Comparison of ENCODE assay signal across 25 cellular contexts in the genomic region with DNA sequence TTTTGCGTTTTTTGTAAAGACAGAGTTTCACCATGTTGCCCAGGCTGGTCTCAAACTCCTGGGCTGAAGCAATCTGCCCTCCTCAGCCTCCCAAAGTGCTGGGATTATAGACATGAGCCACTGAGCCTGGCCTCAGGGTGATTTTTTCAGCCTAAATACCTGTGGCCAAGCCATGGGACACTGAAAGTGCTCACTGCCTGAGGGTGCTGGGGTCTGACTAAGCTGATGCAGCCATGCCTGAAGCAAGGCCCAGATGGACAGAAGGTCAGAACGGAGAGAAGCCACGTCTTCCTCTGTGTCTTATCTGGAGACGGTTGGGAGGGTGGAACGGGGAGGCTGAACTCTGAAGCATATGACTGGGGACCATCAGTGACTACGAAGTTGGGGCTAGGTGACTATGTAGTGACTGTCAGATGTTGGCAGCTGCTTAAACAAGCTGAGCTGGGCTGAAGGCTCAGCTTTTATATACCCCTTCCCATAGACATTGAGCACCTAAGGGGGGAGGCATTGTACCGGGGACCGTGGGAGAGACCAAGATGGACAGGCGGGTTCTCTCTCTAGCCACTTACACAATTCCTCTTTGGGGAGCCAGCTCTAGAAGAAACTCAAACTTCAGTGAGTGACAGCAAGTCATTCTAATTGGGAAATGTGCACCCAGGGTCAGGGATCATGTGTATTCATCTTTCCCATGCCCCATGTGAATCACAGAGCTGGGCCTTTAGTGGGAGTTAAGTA.
"Had no signal": no experiment of that assay in that cellular context is flagged by ENCODE, and none has a peak within 500 bp of the region (broad histone marks: within the 10 kb centered on the region; RNA-seq: fewer than 3 reads in every experiment).

No MANE protein-coding gene starts in this region.

- H3K4me3 ChIP-seq: ascending aorta, body of pancreas, SJCRH30 had no signal

- H3K9ac ChIP-seq: KMS-11, SK-N-SH had no signal

- H3K36me3 ChIP-seq: ascending aorta, SJCRH30 had no signal

- DNase-seq: activated CD4-positive, alpha-beta T cell treated with anti-CD3 and anti-CD28 coated beads for 4 hours; activated CD4-positive, CD25-positive, alpha-beta regulatory T cell; activated CD8-positive, alpha-beta memory T cell treated with anti-CD3 and anti-CD28 coated beads, Interleukin-2, amount 50 U/mL, for 48 hours; activated CD8-positive, alpha-beta T cell treated with anti-CD3 and anti-CD28 coated beads, Interleukin-2, amount 10 ng/mL, durations not matched to agents 7 days and 5 days; activated effector memory CD4-positive, alpha-beta T cell treated with Interleukin-2 at 50 U/mL for 16 hours; activated naive CD4-positive, alpha-beta T cell; activated T-cell treated with anti-CD3 and anti-CD28 coated beads, Interleukin-2, amount 50 U/mL, for 1 hour; amniotic stem cell; body of pancreas; NCI-H1092; NCI-H1417 treated with DMSO at 0.1 percent for 48 hours; NCI-H1694; NCI-H2029; NCI-H510A treated with DMSO at 0.1 percent for 48 hours; NCI-H69; NK-92 treated with Interleukin-12 subunit alpha and Interleukin-12 subunit beta, amount 100 ng/mL, for 24 hours; OCI-M1; Right ventricle myocardium superior; SJCRH30; SK-N-SH; T-helper 1 cell had no signal

- ATAC-seq: activated CD8-positive, alpha-beta T cell treated with anti-CD3 and anti-CD28 coated beads, Interleukin-2, amount 10 ng/mL, durations not matched to agents 7 days and 5 days; body of pancreas; Panc1 had no signal

- H3K27me3 ChIP-seq: ascending aorta, body of pancreas, SJCRH30 had no signal

- H3K4me2 ChIP-seq: KMS-11, SK-N-SH had no signal

- H3K4me1 ChIP-seq: SJCRH30 had no signal

- H3K27ac ChIP-seq: KMS-11, RWPE1, SJCRH30 had no signal
